ENCODE assay signal across 16 cellular contexts in the genomic region with DNA sequence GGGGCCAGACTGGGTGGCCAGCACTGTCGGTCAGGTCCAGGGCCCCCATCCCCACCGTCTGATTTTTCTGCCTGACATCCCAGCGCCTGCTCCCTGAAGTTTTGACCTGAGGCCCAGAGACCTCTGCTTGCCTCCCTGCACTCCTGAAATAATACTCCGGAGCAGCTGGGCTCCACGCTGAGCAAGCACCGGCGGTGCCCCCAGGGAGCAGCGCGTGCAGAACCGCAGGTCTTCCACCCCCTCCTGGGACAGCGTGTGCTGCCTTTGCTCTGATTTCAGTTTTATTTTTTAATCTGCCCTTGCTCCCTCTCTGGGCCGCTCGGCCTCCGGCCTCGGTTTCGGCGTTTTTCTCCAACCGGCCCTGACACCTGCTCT.
A peak's percentile ranks its signal among the peaks of the same experiment; 100 is the strongest.
DNase-seq lines count a peak whose midpoint lies in the region; ATAC-seq and TF ChIP-seq lines count a peak whose summit lies in the region.
"Had no signal": no experiment of that assay in that cellular context is flagged by ENCODE, and none has a peak within 500 bp of the region (broad histone marks: within the 10 kb centered on the region; RNA-seq: fewer than 3 reads in every experiment).

No MANE protein-coding gene starts in this region.

- H3K9me3 Mint-ChIP-seq in H9 (no peaks in the 10 kb centered on the region), naive B cell (no peaks in the 10 kb centered on the region)
- H3K9me3 Mint-ChIP-seq: endodermal cell, immature natural killer cell, mesothelial cell of epicardium had no signal

- H3K4me3 Mint-ChIP-seq in H9 (no peak overlapping the region), naive B cell (peak overlapping the region in 6 of 8 donors; percentile 33 to 78 (median 55))
- H3K4me3 Mint-ChIP-seq: endodermal cell, immature natural killer cell, mesothelial cell of epicardium had no signal

- no peak overlapping the region for H2BK12ac ChIP-seq in H9 (ENCODE audit: insufficient read length, low read depth, low read length)

- H2AFZ ChIP-seq in H9 (ENCODE audit: low read length), result no peak overlapping the region
- no peak overlapping the region for H2AFZ ChIP-seq in OCI-LY7 (ENCODE audit: low read length)

- H3K9me2 ChIP-seq in OCI-LY7 (ENCODE audit: insufficient read depth, low read length), result no peaks in the 10 kb centered on the region

- no peak overlapping the region for H2BK5ac ChIP-seq in H9 (ENCODE audit: insufficient read length, low read length)

- no CpG with 5 or more reads among the region's 18 CpGs for WGBS in H9 (ENCODE audit: extremely low coverage, insufficient read length, low lambda C conversion rate)
- WGBS in aorta, 2 donors, result 57 to 78% methylated on average over 18 of the region's 18 CpGs

- no peak overlapping the region for H3K9ac ChIP-seq in H9 (ENCODE audit: extremely low read depth, insufficient read length, low read length)

- H2AK5ac ChIP-seq in H9 (ENCODE audit: insufficient read length, low read length), result no peak overlapping the region

- no peak overlapping the region for H3K56ac ChIP-seq in H9 (ENCODE audit: insufficient read length, low read depth, low read length)

- no peaks in the 10 kb centered on the region for H3K9me3 ChIP-seq in H9 (ENCODE audit: control insufficient read depth, low read depth, low read length)
- no peaks in the 10 kb centered on the region for H3K9me3 ChIP-seq in OCI-LY7 (ENCODE audit: low read length)
- no peaks in the 10 kb centered on the region for H3K9me3 ChIP-seq in aorta (ENCODE audit: control insufficient read depth, low read length)
- H3K9me3 ChIP-seq: body of pancreas had no signal

- BruUV-seq in OCI-LY7 (replicated peaks; lab: Mats Ljungman, UMichigan), result no TSS peak

- no peak overlapping the region for H4K5ac ChIP-seq in H9 (ENCODE audit: insufficient read length, low read depth, low read length)

- no peak overlapping the region for H3K23ac ChIP-seq in H9 (ENCODE audit: insufficient read length, low read depth, low read length)

- H2BK15ac ChIP-seq in H9 (ENCODE audit: low read depth, low read length), result no peak overlapping the region

- H3K27me3 Mint-ChIP-seq in H9 (ENCODE audit: low read depth) (peaks cover 4% of the 10 kb centered on the region), naive B cell (peaks cover 7 to 36% (median 23%) of the 10 kb centered on the region in 3 donors)

- H3K4me1 ChIP-seq in H9 (ENCODE audit: insufficient read depth, low read length), result no peaks in the 10 kb centered on the region
- H3K4me1 ChIP-seq in OCI-LY7 (ENCODE audit: insufficient read depth, low read length, poor library complexity, severe bottlenecking), result peaks cover 10% of the 10 kb centered on the region
- H3K4me1 ChIP-seq in aorta (ENCODE audit: control insufficient read depth in 1 of 2, insufficient read depth in 2 of 2, low read length in 2 of 2), result no peaks in the 10 kb centered on the region
- H3K4me1 ChIP-seq: body of pancreas, foreskin keratinocyte had no signal

- H3K27ac ChIP-seq in H9 (ENCODE audit: insufficient read length, low read depth, low read length), result no peak overlapping the region
- no peak overlapping the region for H3K27ac ChIP-seq in OCI-LY7 (ENCODE audit: low read depth, low read length, poor library complexity, severe bottlenecking)
- no peak overlapping the region for H3K27ac ChIP-seq in aorta (ENCODE audit: low read depth in 1 of 2, low read length in 2 of 2)
- H3K27ac ChIP-seq: body of pancreas, foreskin keratinocyte had no signal

- no peak overlapping the region for H4K8ac ChIP-seq in H9 (replicated peaks; ENCODE audit: insufficient read length, low read depth, low read length)

- CTCF ChIA-PET in OCI-LY7 (lab: Charles Lee; ENCODE audit: unreplicated experiment), result interaction anchor here (0.5 to 1.5 kb wide), 3 partner anchors 8 to 258 kb away, joined by 3 read pairs; no protein-coding TSS in a partner anchor

- H4K20me1 ChIP-seq in H9 (ENCODE audit: control insufficient read depth, insufficient read depth, insufficient read length), result no peaks in the 10 kb centered on the region
- no peaks in the 10 kb centered on the region for H4K20me1 ChIP-seq in OCI-LY7 (ENCODE audit: insufficient read depth, low read length)

- ATAC-seq in naive B cell (ENCODE audit: low read depth in 2 of 2) (peak; percentile 72), aorta (ENCODE audit: low FRiP score) (no peak), HG03571 (IDR thresholded peaks at IDR 0.05; ENCODE audit: unreplicated experiment) (no peak)
- ATAC-seq: K562 had no signal

- no peak overlapping the region for H2BK20ac ChIP-seq in H9 (ENCODE audit: low read depth, low read length, poor library complexity, severe bottlenecking)

- H3K36me3 Mint-ChIP-seq in H9 (ENCODE audit: insufficient read depth in 1 of 3, low read depth in 3 of 3), result no peaks in the 10 kb centered on the region
- no peaks in the 10 kb centered on the region for H3K36me3 Mint-ChIP-seq in naive B cell
- H3K36me3 Mint-ChIP-seq: immature natural killer cell, mesothelial cell of epicardium had no signal

- 0 out of 2 replicates have a peak overlapping the region, but pooled peaks have one; percentile 17 for H3K14ac ChIP-seq in H9 (ENCODE audit: insufficient read depth, low read length)

- H3K23me2 ChIP-seq in H9 (ENCODE audit: insufficient read length, low read depth, low read length, poor library complexity, severe bottlenecking), result no peaks in the 10 kb centered on the region

- no peak overlapping the region for H3T11ph ChIP-seq in H9 (ENCODE audit: low read length)

- H3K79me2 ChIP-seq in H9 (ENCODE audit: insufficient read depth, low read length) (no peaks in the 10 kb centered on the region), OCI-LY7 (ENCODE audit: insufficient read depth, low read depth, low read length) (no peaks in the 10 kb centered on the region)

- H3K4me2 ChIP-seq in H9 (ENCODE audit: insufficient read depth, insufficient read length, low read length) (no peak overlapping the region), OCI-LY7 (ENCODE audit: low read length) (peak overlapping the region; percentile 16)

- POLR2A ChIA-PET in OCI-LY7 (lab: Charles Lee), result no interaction called here

- H3K79me1 ChIP-seq in H9 (ENCODE audit: insufficient read depth, low read depth, low read length, poor library complexity, severe bottlenecking), result no peaks in the 10 kb centered on the region

- H3K4me1 Mint-ChIP-seq in H9, result peaks cover 5 to 21% of the 10 kb centered on the region in 2 experiments; a peak in 3 of 4 replicates
- H3K4me1 Mint-ChIP-seq in naive B cell, result peaks cover 13 to 19% (median 15%) of the 10 kb centered on the region in 3 donors
- H3K4me1 Mint-ChIP-seq: immature natural killer cell had no signal

- TF ChIP-seq CTCF in H9 (conservative IDR thresholded peaks at IDR 0.05), result no peak
- no peak for TF ChIP-seq CTCF in OCI-LY7 (conservative IDR thresholded peaks at IDR 0.05; ENCODE audit: low read length)

- intact Hi-C loops in OCI-LY7 (cut with micrococcal nuclease; ENCODE audit: unreplicated experiment), result loop anchor here (1.0 kb wide), 1 partner anchor 130 kb away; no protein-coding TSS in a partner anchor
- intact Hi-C loops in aorta (cut with DNase I), result no loop called here

- H3K27ac Mint-ChIP-seq in H9 (no peak overlapping the region; a peak in 1 of 7 replicates), naive B cell (no peak overlapping the region)
- H3K27ac Mint-ChIP-seq: endodermal cell, immature natural killer cell had no signal

- DNase-seq in COLO668 (lab: John Stamatoyannopoulos, UW; ENCODE audit: unreplicated experiment), result peak; percentile 79
- no peak for DNase-seq in H9
- peak; percentile 32 for DNase-seq in OCI-LY7 (ENCODE audit: low spot score)
- DNase-seq in naive B cell, result peak; percentile 31
- DNase-seq in occipital lobe (lab: John Stamatoyannopoulos, UW), result no peak
- DNase-seq in aorta, result no peak
- DNase-seq in amniotic stem cell (lab: John Stamatoyannopoulos, UW), result no peak
- DNase-seq: AML-193, foreskin keratinocyte, NCI-H2029 treated with DMSO at 0.1 percent for 48 hours had no signal

- H3K27me3 ChIP-seq in H9 (ENCODE audit: insufficient read depth, low read length) (no peaks in the 10 kb centered on the region), aorta (ENCODE audit: control insufficient read depth in 1 of 2, insufficient read depth in 2 of 2, low read length in 1 of 2) (no peaks in the 10 kb centered on the region)
- H3K27me3 ChIP-seq: body of pancreas had no signal

- H3K36me3 ChIP-seq in OCI-LY7 (ENCODE audit: insufficient read depth, low read length) (no peaks in the 10 kb centered on the region), aorta (ENCODE audit: control insufficient read depth in 1 of 2, insufficient read depth in 2 of 2, low read length in 1 of 2) (no peaks in the 10 kb centered on the region)

- H3K4me3 ChIP-seq in OCI-LY7 (ENCODE audit: low read depth, low read length, poor library complexity, severe bottlenecking), result no peak overlapping the region
- H3K4me3 ChIP-seq in aorta (ENCODE audit: low read length in 2 of 2), result no peak overlapping the region
- H3K4me3 ChIP-seq: body of pancreas, K562 had no signal

- H3K18ac ChIP-seq in H9 (ENCODE audit: insufficient read length, low read depth, low read length), result no peak overlapping the region

- no peak overlapping the region for H3K4ac ChIP-seq in H9 (ENCODE audit: low read depth, low read length)

- no peak overlapping the region for H4K91ac ChIP-seq in H9 (ENCODE audit: insufficient read length, low read depth, low read length)

- H2BK120ac ChIP-seq in H9 (ENCODE audit: low read depth, low read length, poor library complexity, severe bottlenecking), result no peak overlapping the region

Comparison
In these comparisons a context has a peak if more than half of its experiments do, and no peak if none do; other contexts are left out.
1. DNase-seq: peak in COLO668 (single experiment), OCI-LY7 (single experiment) and naive B cell (single experiment); none in H9 (single experiment), occipital lobe (single experiment), aorta (0 of 2) and amniotic stem cell (single experiment).
2. H3K4me3 Mint-ChIP-seq: peak in naive B cell (6 of 8); none in H9 (0 of 2).
3. ATAC-seq: peak in naive B cell (2 of 2); none in aorta (single experiment) and HG03571 (single experiment).